1 cellular context compared by ENCODE assay signal in genomic region chr16:12612598-12613101, GRCh38.
TF ChIP-seq lines count a peak whose summit lies in the region.

No MANE protein-coding gene starts in this region.

TF ChIP-seq in K562, 482 proteins besides CTCF, POLR2A, EP300 and RAD21 (continued from another document and continues in another):
- TF ChIP-seq ZNF584 (CRISPR knock-in tag; IDR thresholded peaks at IDR 0.05; ENCODE audit: low read depth) (no peak; the same call in 1 of the 2 replicates), PCBP1 (IDR thresholded peaks at IDR 0.05; ENCODE audit: low read depth, low read length, poor library complexity, severe bottlenecking) (no peak), NR2F6 (CRISPR knock-in tag; IDR thresholded peaks at IDR 0.05) (no peak), HMG20A (CRISPR knock-in tag; conservative IDR thresholded peaks at IDR 0.05) (no peak), BCL6 (CRISPR knock-in tag; IDR thresholded peaks at IDR 0.05) (no peak), RHOXF2B (CRISPR knock-in tag; conservative IDR thresholded peaks at IDR 0.05) (no peak), DNMT1 (IDR thresholded peaks at IDR 0.05) (no peak), JUND (IDR thresholded peaks at IDR 0.05; ENCODE audit: borderline replicate concordance, low read depth, low read length) (peak; percentile 84; the same call in 1 of the 2 replicates), JUND (tag; IDR thresholded peaks at IDR 0.05; ENCODE audit: borderline replicate concordance, low read depth, low read length) (peak; percentile 78; the same call in 2 of the 3 replicates), ESRRA (IDR thresholded peaks at IDR 0.05; ENCODE audit: borderline replicate concordance, low read depth) (no peak), PKNOX1 (IDR thresholded peaks at IDR 0.05) (peak; percentile 62), ZNF41 (CRISPR knock-in tag; conservative IDR thresholded peaks at IDR 0.05) (no peak), CREB5 (CRISPR knock-in tag; IDR thresholded peaks at IDR 0.05) (no peak), CCAR2 (IDR thresholded peaks at IDR 0.05; ENCODE audit: low read depth, low read length) (no peak), RBM15 (IDR thresholded peaks at IDR 0.05; ENCODE audit: insufficient read depth, low read length) (no peak), SRSF9 (IDR thresholded peaks at IDR 0.05; ENCODE audit: borderline replicate concordance, low read depth, low read length) (no peak), ZZZ3 (IDR thresholded peaks at IDR 0.05) (no peak), STAG1 (CRISPR knock-in tag; IDR thresholded peaks at IDR 0.05; ENCODE audit: borderline replicate concordance) (no peak), MNT (conservative IDR thresholded peaks at IDR 0.05) (peak in 1 of 2 experiments; percentile 34; a peak in 1 of 4 replicates), MYNN (IDR thresholded peaks at IDR 0.05) (no peak), MYNN (CRISPR knock-in tag; IDR thresholded peaks at IDR 0.05) (no peak), RFX5 (IDR thresholded peaks at IDR 0.05; ENCODE audit: low read depth, low read length) (no peak), TCFL5 (CRISPR knock-in tag; conservative IDR thresholded peaks at IDR 0.05) (no peak), ZNF316 (IDR thresholded peaks at IDR 0.05) (peak; percentile 56), RBM14 (IDR thresholded peaks at IDR 0.05; ENCODE audit: borderline replicate concordance, insufficient read depth, low read depth, low read length) (no peak), ETS2 (tag; IDR thresholded peaks at IDR 0.05; ENCODE audit: borderline replicate concordance, poor library complexity, severe bottlenecking) (no peak), CHD2 (IDR thresholded peaks at IDR 0.05; ENCODE audit: low read depth, low read length) (no peak), MITF (IDR thresholded peaks at IDR 0.05) (peak; percentile 66; the same call in 1 of the 2 replicates), ZBTB34 (CRISPR knock-in tag; IDR thresholded peaks at IDR 0.05) (no peak), TGIF2 (CRISPR knock-in tag; IDR thresholded peaks at IDR 0.05) (no peak), CEBPG (CRISPR knock-in tag; IDR thresholded peaks at IDR 0.05) (no peak), CEBPG (tag; conservative IDR thresholded peaks at IDR 0.05 in 1 of 2, IDR thresholded peaks at IDR 0.05 in 1 of 2) (no peak), U2AF2 (optimal IDR thresholded peaks at IDR 0.05; ENCODE audit: low read depth, low read length) (no peak), ARID1B (IDR thresholded peaks at IDR 0.05) (peak; percentile 91), THAP12 (CRISPR knock-in tag; IDR thresholded peaks at IDR 0.05) (no peak), HDAC8 (tag; IDR thresholded peaks at IDR 0.05) (no peak), FOXM1 (IDR thresholded peaks at IDR 0.05; ENCODE audit: low read depth) (no peak), FOXM1 (CRISPR knock-in tag; IDR thresholded peaks at IDR 0.05; ENCODE audit: low read depth) (no peak), GATA2 (CRISPR knock-in tag; IDR thresholded peaks at IDR 0.05) (no peak), MAFK (IDR thresholded peaks at IDR 0.05; ENCODE audit: low read length) (no peak; the same call in 1 of the 2 replicates), THRA (IDR thresholded peaks at IDR 0.05) (no peak), JUNB (CRISPR knock-in tag; conservative IDR thresholded peaks at IDR 0.05) (no peak), ZNF318 (IDR thresholded peaks at IDR 0.05; ENCODE audit: borderline replicate concordance in 1 of 2, low read depth in 1 of 2) (no peak), ZFP30 (CRISPR knock-in tag; IDR thresholded peaks at IDR 0.05; ENCODE audit: borderline replicate concordance) (no peak), ZNF347 (CRISPR knock-in tag; IDR thresholded peaks at IDR 0.05; ENCODE audit: low read depth) (no peak)
